In the genomic region with DNA sequence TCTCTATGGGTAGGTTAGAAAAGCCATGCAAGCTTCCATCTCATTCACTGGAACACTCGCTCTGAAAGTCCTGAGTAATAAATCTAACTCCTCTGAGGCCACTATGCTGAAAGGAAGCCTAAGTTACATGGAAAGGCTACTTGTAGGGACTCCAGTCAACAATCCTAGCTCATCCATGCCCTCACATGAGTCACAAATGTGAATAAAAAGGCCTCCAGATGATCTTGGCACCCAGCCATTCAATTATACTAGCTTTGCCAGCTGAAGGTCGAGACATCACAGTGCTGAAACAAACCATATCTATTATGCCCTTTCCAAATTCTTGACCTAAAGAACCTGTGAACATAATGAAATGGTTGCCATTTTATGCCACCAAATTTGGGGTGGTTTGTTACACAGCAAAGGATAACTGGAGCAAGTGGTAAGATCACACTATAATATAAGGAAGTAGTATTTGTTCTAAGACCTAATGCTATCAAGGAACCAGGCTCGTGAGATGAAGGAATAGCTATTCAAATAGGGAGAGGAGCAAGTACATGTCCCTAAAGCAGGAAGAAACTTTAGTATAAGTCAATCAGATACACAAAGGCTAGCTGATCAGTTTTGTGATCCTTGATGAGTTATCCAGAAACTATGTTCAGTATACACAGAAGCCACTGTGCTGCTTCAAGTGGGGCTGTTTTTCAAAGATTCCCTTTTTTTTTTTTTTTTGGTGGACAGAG, we compare ENCODE assay signal across 7 cellular contexts.
DNase-seq lines count a peak whose midpoint lies in the region; ATAC-seq and TF ChIP-seq lines count a peak whose summit lies in the region.

No MANE protein-coding gene starts in this region.

- H3K9me3 ChIP-seq in GM23248 (ENCODE audit: low read depth): no peaks in the 10 kb centered on the region
- no peaks in the 10 kb centered on the region for H3K9me3 ChIP-seq in ascending aorta

- in situ Hi-C loops in GM23248 (cut with MboI): no loop called here

- H3K4me3 ChIP-seq in GM23248 (no peak overlapping the region), ascending aorta (no peak overlapping the region), dorsolateral prefrontal cortex (no peak overlapping the region)

- no peak for TF ChIP-seq CTCF in ascending aorta (IDR thresholded peaks at IDR 0.05)
- TF ChIP-seq CTCF in dorsolateral prefrontal cortex (IDR thresholded peaks at IDR 0.05 in 54 of 56, conservative IDR thresholded peaks at IDR 0.05 in 2 of 56; ENCODE audit: low read depth in 1 of 56, partially characterized antibody in 56 of 56): no peak

- H3K36me3 Mint-ChIP-seq in natural killer cell treated with Interleukin-12 subunit alpha and Interleukin-12 subunit beta and Interleukin-15 and Interleukin-18, amount 100 ng/mL, for 72 hours: no peaks in the 10 kb centered on the region

- peaks cover 67% of the 10 kb centered on the region for H4K20me1 ChIP-seq in GM23248 (ENCODE audit: insufficient read depth)

- peak overlapping the region; percentile 94 to 95 for H3K27ac Mint-ChIP-seq in natural killer cell treated with Interleukin-12 subunit alpha and Interleukin-12 subunit beta and Interleukin-15 and Interleukin-18, amount 100 ng/mL, for 72 hours

- peak overlapping the region; percentile 85 for H3K4me3 Mint-ChIP-seq in natural killer cell treated with Interleukin-12 subunit alpha and Interleukin-12 subunit beta and Interleukin-15 and Interleukin-18, amount 100 ng/mL, for 72 hours

- intact Hi-C loops in ascending aorta (cut with DNase I) (no loop called here), dorsolateral prefrontal cortex (cut with DNase I) (loop anchor here (10.0 kb wide), 2 partner anchors 121 to 469 kb away; no protein-coding TSS in a partner anchor)

- no peaks in the 10 kb centered on the region for H3K27me3 Mint-ChIP-seq in natural killer cell treated with Interleukin-12 subunit alpha and Interleukin-12 subunit beta and Interleukin-15 and Interleukin-18, amount 100 ng/mL, for 72 hours

- H3K36me3 ChIP-seq in GM23248 (ENCODE audit: low read depth) (no peaks in the 10 kb centered on the region), ascending aorta (no peaks in the 10 kb centered on the region)

- no peak overlapping the region for H3K9ac ChIP-seq in GM23248

- H2AFZ ChIP-seq in GM23248: no peak overlapping the region

- H3K27me3 ChIP-seq in GM23248 (replicated peaks; ENCODE audit: insufficient read depth) (no peaks in the 10 kb centered on the region), ascending aorta (no peaks in the 10 kb centered on the region), dorsolateral prefrontal cortex (no peaks in the 10 kb centered on the region)

- H3K9me2 ChIP-seq in GM23248 (ENCODE audit: insufficient read depth): no peaks in the 10 kb centered on the region

- H3K4me1 Mint-ChIP-seq in natural killer cell treated with Interleukin-12 subunit alpha and Interleukin-12 subunit beta and Interleukin-15 and Interleukin-18, amount 100 ng/mL, for 72 hours (ENCODE audit: low read depth in 2 of 2): peaks cover 69 to 77% of the 10 kb centered on the region in 2 donors

- H3K79me2 ChIP-seq in GM23248 (ENCODE audit: insufficient read depth): peaks cover 100% of the 10 kb centered on the region

- H3K27ac ChIP-seq in GM23248 (0 out of 2 replicates have a peak overlapping the region, but pooled peaks have one; percentile 8), ascending aorta (peak overlapping the region; percentile 13 to 29), dorsolateral prefrontal cortex (peak overlapping the region in 4 of 59 donors; percentile 15 to 48 (median 35))

- no peaks in the 10 kb centered on the region for H3K9me3 Mint-ChIP-seq in natural killer cell treated with Interleukin-12 subunit alpha and Interleukin-12 subunit beta and Interleukin-15 and Interleukin-18, amount 100 ng/mL, for 72 hours

- 29 to 39% methylated on average over 3 of the region's 3 CpGs for WGBS in GM23248 (ENCODE audit: low coverage in 1 of 2, low lambda C conversion rate in 2 of 2, missing lambda C conversion rate in 2 of 2), 2 experiments

- peaks cover 61% of the 10 kb centered on the region for H3F3A ChIP-seq in GM23248 (ENCODE audit: insufficient read depth)

- DNase-seq in GM23248 (peak; percentile 77), NCI-H2029 treated with DMSO at 0.1 percent for 48 hours (lab: John Stamatoyannopoulos, UW) (peak; percentile 76), ascending aorta (ENCODE audit: low spot score in 2 of 2) (no peak), superior temporal gyrus (ENCODE audit: extremely low spot score) (no peak), dorsolateral prefrontal cortex (no peak)
- DNase-seq in natural killer cell treated with Interleukin-12 subunit alpha and Interleukin-12 subunit beta and Interleukin-15 and Interleukin-18, amount 100 ng/mL, for 72 hours (ENCODE audit: low spot score): no peak

- H3K4me2 ChIP-seq in GM23248 (ENCODE audit: unreplicated experiment): peak overlapping the region; percentile 53

- H3K4me1 ChIP-seq in GM23248 (ENCODE audit: insufficient read depth) (peaks cover 76% of the 10 kb centered on the region), ascending aorta (peaks cover 8 to 67% of the 10 kb centered on the region in 2 donors)

- peak; percentile 31 to 37 for ATAC-seq in natural killer cell treated with Interleukin-12 subunit alpha and Interleukin-12 subunit beta and Interleukin-15 and Interleukin-18, amount 100 ng/mL, for 72 hours
- no peak for ATAC-seq in GM18498 (IDR thresholded peaks at IDR 0.05; ENCODE audit: unreplicated experiment)

Comparison
In these comparisons a context has a peak if more than half of its experiments do, and no peak if none do; other contexts are left out.
1. DNase-seq: peak in GM23248 (single experiment) and NCI-H2029 treated with DMSO at 0.1 percent for 48 hours (single experiment); none in ascending aorta (0 of 2), natural killer cell treated with Interleukin-12 subunit alpha and Interleukin-12 subunit beta and Interleukin-15 and Interleukin-18, amount 100 ng/mL, for 72 hours (single experiment), superior temporal gyrus (single experiment) and dorsolateral prefrontal cortex (0 of 10).